1 cellular context compared by ENCODE assay signal in genomic region chr4:112156112-112156511, GRCh38.
A peak's percentile ranks its signal among the peaks of the same experiment; 100 is the strongest.
TF ChIP-seq lines count a peak whose summit lies in the region.

No MANE protein-coding gene starts in this region.

TF ChIP-seq in K562, 482 proteins besides CTCF, POLR2A, EP300 and RAD21:
- TF ChIP-seq ZNF699 (CRISPR knock-in tag; IDR thresholded peaks at IDR 0.05; ENCODE audit: insufficient replicate concordance) (no peak), ETV5 (CRISPR knock-in tag; IDR thresholded peaks at IDR 0.05; ENCODE audit: low read depth) (no peak), FOXK1 (CRISPR knock-in tag; IDR thresholded peaks at IDR 0.05; ENCODE audit: borderline replicate concordance) (no peak), MAZ (CRISPR knock-in tag; conservative IDR thresholded peaks at IDR 0.05 in 1 of 2, IDR thresholded peaks at IDR 0.05 in 1 of 2) (peak in 1 of 2 experiments; percentile 13; a peak in 1 of 4 replicates), ZBTB5 (IDR thresholded peaks at IDR 0.05) (no peak), CREB1 (IDR thresholded peaks at IDR 0.05) (no peak), CREB1 (CRISPR knock-in tag; IDR thresholded peaks at IDR 0.05) (no peak), CBFA2T3 (IDR thresholded peaks at IDR 0.05) (peak; percentile 36; the same call in 1 of the 2 replicates), ZHX1 (conservative IDR thresholded peaks at IDR 0.05; ENCODE audit: low read length) (no peak), ADNP (tag; IDR thresholded peaks at IDR 0.05) (no peak), SIX5 (IDR thresholded peaks at IDR 0.05; ENCODE audit: borderline replicate concordance in 1 of 2, insufficient read depth in 1 of 2, low read depth in 1 of 2, low read length in 2 of 2) (no peak)
TF ChIP-seq in K562: peak in this region for 2.
